Comparison of ENCODE assay signal across 21 cellular contexts in genomic region chr19:28426902-28427232, GRCh38.
DNase-seq lines count a peak whose midpoint lies in the region; ATAC-seq and TF ChIP-seq lines count a peak whose summit lies in the region.
"Had no signal": no experiment of that assay in that cellular context is flagged by ENCODE, and none has a peak within 500 bp of the region (broad histone marks: within the 10 kb centered on the region; RNA-seq: fewer than 3 reads in every experiment).

No MANE protein-coding gene starts in this region.

- no peak overlapping the region for H3K27ac ChIP-seq in RWPE1
- no peak overlapping the region for H3K27ac ChIP-seq in heart right ventricle
- H3K27ac ChIP-seq: gastroesophageal sphincter had no signal

- H3K27me3 ChIP-seq in heart right ventricle = peaks cover 0 to 36% (median 19%) of the 10 kb centered on the region in 7 donors

- TF ChIP-seq CTCF in RWPE1 (conservative IDR thresholded peaks at IDR 0.05; ENCODE audit: low read depth) = no peak
- TF ChIP-seq CTCF in heart right ventricle (IDR thresholded peaks at IDR 0.05) = no peak
- no peak for TF ChIP-seq CTCF in endothelial cell (IDR thresholded peaks at IDR 0.05; ENCODE audit: unreplicated experiment)

- no peak overlapping the region for H3K4me3 Mint-ChIP-seq in T-helper 17 cell
- no peak overlapping the region for H3K4me3 Mint-ChIP-seq in endothelial cell (ENCODE audit: unreplicated experiment)
- H3K4me3 Mint-ChIP-seq: activated T-helper 17 cell treated with anti-CD3 and anti-CD28 coated beads, Interleukin-2, amount 50 U/mL, for 72 hours; CD4-positive, alpha-beta T cell; endodermal cell; natural killer cell; T-helper 2 cell treated with Interferon-gamma antibody and Interleukin-4, amounts not matched to agents 5 μg/mL and 100 μg/mL, for 36 hours had no signal

- no peaks in the 10 kb centered on the region for H3K36me3 ChIP-seq in heart right ventricle
- H3K36me3 ChIP-seq: gastroesophageal sphincter had no signal

- POLR2A ChIA-PET in RWPE1 (lab: Yijun Ruan, JAX; ENCODE audit: low non-redundant PET) = no interaction called here

- H3K27ac Mint-ChIP-seq in T-helper 17 cell (no peak overlapping the region), endothelial cell (ENCODE audit: unreplicated experiment) (no peak overlapping the region)
- H3K27ac Mint-ChIP-seq: activated T-helper 17 cell treated with anti-CD3 and anti-CD28 coated beads, Interleukin-2, amount 50 U/mL, for 72 hours; CD4-positive, alpha-beta T cell; endodermal cell; T-helper 2 cell treated with Interferon-gamma antibody and Interleukin-4, amounts not matched to agents 5 μg/mL and 100 μg/mL, for 36 hours had no signal

- ATAC-seq in T-helper 17 cell (no peak), heart right ventricle (no peak)
- ATAC-seq: activated T-helper 17 cell treated with anti-CD3 and anti-CD28 coated beads, Interleukin-2, amount 50 U/mL, for 72 hours; gastroesophageal sphincter; HCT116; natural killer cell had no signal

- peak; percentile 5 for DNase-seq in NCI-H82 (lab: John Stamatoyannopoulos, UW)
- no peak for DNase-seq in NCI-H82 treated with DMSO at 0.1 percent for 48 hours (lab: John Stamatoyannopoulos, UW; ENCODE audit: unreplicated experiment)
- DNase-seq in RWPE1 (ENCODE audit: low spot score) = peak; percentile 28
- peak; percentile 87 for DNase-seq in glomerular visceral epithelial cell (ENCODE audit: extremely low spot score)
- DNase-seq in T-helper 17 cell = no peak
- no peak for DNase-seq in heart right ventricle
- no peak for DNase-seq in NOMO-1 treated with dmso at 0.1 percent for 144 hours (lab: John Stamatoyannopoulos, UW; ENCODE audit: unreplicated experiment)
- DNase-seq in endothelial cell (ENCODE audit: low spot score) = no peak
- DNase-seq: activated CD4-positive, alpha-beta T cell treated with anti-CD3 and anti-CD28 coated beads for 1 hour; CD4-positive, alpha-beta T cell; cerebellar nuclear complex; DMS79; natural killer cell; NCI-H1436 treated with DMSO at 0.1 percent for 48 hours; stimulated activated naive CD4-positive, alpha-beta T cell; trophoblast cell had no signal

- no peaks in the 10 kb centered on the region for H3K9me3 Mint-ChIP-seq in endothelial cell (ENCODE audit: unreplicated experiment)
- H3K9me3 Mint-ChIP-seq: natural killer cell; T-helper 2 cell treated with Interferon-gamma antibody and Interleukin-4, amounts not matched to agents 5 μg/mL and 100 μg/mL, for 36 hours had no signal

- H3K36me3 Mint-ChIP-seq in T-helper 17 cell (ENCODE audit: low read depth) = no peaks in the 10 kb centered on the region
- H3K36me3 Mint-ChIP-seq in endothelial cell (ENCODE audit: low read depth, unreplicated experiment) = no peaks in the 10 kb centered on the region
- H3K36me3 Mint-ChIP-seq: natural killer cell had no signal

- intact Hi-C loops in heart right ventricle (cut with DNase I) = no loop called here

- H3K27me3 Mint-ChIP-seq in T-helper 17 cell (no peaks in the 10 kb centered on the region), endothelial cell (ENCODE audit: unreplicated experiment) (peaks cover 1% of the 10 kb centered on the region)
- H3K27me3 Mint-ChIP-seq: activated T-helper 17 cell treated with anti-CD3 and anti-CD28 coated beads, Interleukin-2, amount 50 U/mL, for 72 hours; CD4-positive, alpha-beta T cell had no signal

- H3K9me3 ChIP-seq in T-helper 17 cell (ENCODE audit: control insufficient read depth, low read length, poor library complexity, severe bottlenecking) (no peaks in the 10 kb centered on the region), heart right ventricle (no peaks in the 10 kb centered on the region)
- H3K9me3 ChIP-seq: gastroesophageal sphincter had no signal

- no peak overlapping the region for H3K4me3 ChIP-seq in heart right ventricle
- H3K4me3 ChIP-seq: gastroesophageal sphincter had no signal

- CTCF ChIA-PET in RWPE1 (lab: Yijun Ruan, JAX) = no interaction called here

- no peaks in the 10 kb centered on the region for H3K4me1 ChIP-seq in heart right ventricle
- H3K4me1 ChIP-seq: gastroesophageal sphincter had no signal

- 29 to 50% methylated on average over 2 of the region's 2 CpGs for WGBS in heart right ventricle, 2 donors

- no peaks in the 10 kb centered on the region for H3K4me1 Mint-ChIP-seq in T-helper 17 cell
- peaks cover 14% of the 10 kb centered on the region for H3K4me1 Mint-ChIP-seq in endothelial cell (ENCODE audit: unreplicated experiment)
- H3K4me1 Mint-ChIP-seq: activated T-helper 17 cell treated with anti-CD3 and anti-CD28 coated beads, Interleukin-2, amount 50 U/mL, for 72 hours had no signal

Comparison
In these comparisons a context has a peak if more than half of its experiments do, and no peak if none do; other contexts are left out.
1. DNase-seq: peak in NCI-H82 (single experiment), RWPE1 (single experiment) and glomerular visceral epithelial cell (single experiment); none in NCI-H82 treated with DMSO at 0.1 percent for 48 hours (single experiment), T-helper 17 cell (0 of 3), heart right ventricle (0 of 2), NOMO-1 treated with dmso at 0.1 percent for 144 hours (single experiment) and endothelial cell (single experiment).